14 cellular contexts compared by ENCODE assay signal in the genomic region with DNA sequence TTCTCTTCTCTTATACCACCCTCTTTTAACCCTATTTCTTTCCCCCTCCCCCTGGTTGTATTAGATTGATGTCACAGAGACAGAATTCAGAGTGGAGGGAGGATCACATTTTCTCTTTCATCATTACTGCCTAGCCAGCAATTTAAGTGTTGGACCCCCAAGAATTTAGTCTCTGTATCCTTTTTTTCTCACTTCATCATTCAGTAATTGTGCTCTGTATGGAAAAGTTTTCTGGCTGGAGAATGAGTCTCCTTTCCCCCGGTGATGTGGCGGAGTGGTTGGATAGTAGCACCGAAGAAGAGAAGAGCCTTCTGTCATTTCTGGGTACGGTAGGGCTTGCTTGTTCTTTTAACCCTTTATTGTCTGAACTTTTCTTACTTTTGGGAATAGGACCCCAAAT.
DNase-seq lines count a peak whose midpoint lies in the region; TF ChIP-seq lines count a peak whose summit lies in the region.
"Had no signal": no experiment of that assay in that cellular context is flagged by ENCODE, and none has a peak within 500 bp of the region (broad histone marks: within the 10 kb centered on the region; RNA-seq: fewer than 3 reads in every experiment).

No MANE protein-coding gene starts in this region.

- H3K9me3 ChIP-seq in cardiac muscle cell (ENCODE audit: low read depth), result no peaks in the 10 kb centered on the region
- H3K9me3 ChIP-seq in esophagus muscularis mucosa, result no peaks in the 10 kb centered on the region
- no peaks in the 10 kb centered on the region for H3K9me3 ChIP-seq in muscle layer of colon (ENCODE audit: low read length)
- no peaks in the 10 kb centered on the region for H3K9me3 ChIP-seq in tibial nerve
- H3K9me3 ChIP-seq: upper lobe of left lung had no signal

- no peaks in the 10 kb centered on the region for H3K27me3 ChIP-seq in cardiac muscle cell
- H3K27me3 ChIP-seq in esophagus muscularis mucosa, result no peaks in the 10 kb centered on the region
- no peaks in the 10 kb centered on the region for H3K27me3 ChIP-seq in muscle layer of colon (ENCODE audit: control insufficient read depth in 1 of 2, insufficient read depth in 2 of 2, low read length in 2 of 2)
- no peaks in the 10 kb centered on the region for H3K27me3 ChIP-seq in tibial nerve
- H3K27me3 ChIP-seq: upper lobe of left lung had no signal

- intact Hi-C loops in cardiac septum (cut with DNase I), result no loop called here
- intact Hi-C loops in esophagus muscularis mucosa (cut with DNase I), result no loop called here

- 16% methylated on average over 4 of the region's 4 CpGs for WGBS in esophagus muscularis mucosa
- 10 to 12% methylated on average over 4 of the region's 4 CpGs for WGBS in tibial nerve, 2 donors

- H3K9ac ChIP-seq in muscle layer of colon (ENCODE audit: low read length), result peak overlapping the region; percentile 42

- H3K4me3 ChIP-seq in cardiac muscle cell, result peak overlapping the region; percentile 21
- peak overlapping the region; percentile 31 to 47 (median 35) for H3K4me3 ChIP-seq in esophagus muscularis mucosa
- peak overlapping the region; percentile 7 to 55 for H3K4me3 ChIP-seq in muscle layer of colon (ENCODE audit: low read depth in 1 of 2, low read length in 2 of 2)
- peak overlapping the region in 3 of 4 donors; percentile 1 to 39 (median 28) for H3K4me3 ChIP-seq in tibial nerve

- H3K36me3 ChIP-seq in cardiac muscle cell, result no peaks in the 10 kb centered on the region
- no peaks in the 10 kb centered on the region for H3K36me3 ChIP-seq in esophagus muscularis mucosa
- H3K36me3 ChIP-seq in muscle layer of colon (ENCODE audit: insufficient read depth, low read length), result no peaks in the 10 kb centered on the region
- peaks cover 0 to 5% (median 0%) of the 10 kb centered on the region in 3 donors for H3K36me3 ChIP-seq in tibial nerve
- H3K36me3 ChIP-seq: upper lobe of left lung had no signal

- DNase-seq in cardiac muscle cell (ENCODE audit: low read depth in 1 of 2, low spot score in 1 of 2) (peak in 1 of 2 donors; percentile 9), cardiac septum (ENCODE audit: low spot score) (no peak), esophagus muscularis mucosa (ENCODE audit: extremely low spot score) (no peak), tibial nerve (ENCODE audit: low spot score in 2 of 2) (no peak), mesenteric fat pad (ENCODE audit: low spot score) (no peak), LoVo (ENCODE audit: low spot score) (no peak)
- DNase-seq in stimulated activated naive CD4-positive, alpha-beta T cell treated with Interleukin-2 at 50 U/mL for 16 hours (lab: John Stamatoyannopoulos, UW), result no peak
- DNase-seq: activated CD8-positive, alpha-beta memory T cell treated with anti-CD3 and anti-CD28 coated beads for 24 hours; activated naive CD4-positive, alpha-beta T cell treated with anti-CD3 and anti-CD28 coated beads, Interleukin-2, amount 50 U/mL, for 16 hours; H7; NCI-H1694 treated with DMSO at 0.1 percent for 48 hours; NK-92 treated with Interleukin-12 subunit alpha and Interleukin-12 subunit beta, amount 100 ng/mL, for 24 hours; upper lobe of left lung had no signal

- H3K4me1 ChIP-seq in cardiac muscle cell (ENCODE audit: low read depth) (peaks cover 52% of the 10 kb centered on the region), esophagus muscularis mucosa (peaks cover 15 to 23% (median 18%) of the 10 kb centered on the region in 4 donors), muscle layer of colon (ENCODE audit: insufficient read depth, low read length) (peaks cover 11% of the 10 kb centered on the region), tibial nerve (peaks cover 0 to 16% (median 0%) of the 10 kb centered on the region in 4 donors)

- H3K27ac ChIP-seq in cardiac muscle cell (no peak overlapping the region), esophagus muscularis mucosa (replicated peaks in 1 of 4) (no peak overlapping the region), muscle layer of colon (ENCODE audit: low read depth, low read length) (no peak overlapping the region), tibial nerve (peak overlapping the region in 2 of 4 donors; percentile 51 to 64)
- H3K27ac ChIP-seq: upper lobe of left lung had no signal

- TF ChIP-seq POLR2A in esophagus muscularis mucosa (IDR thresholded peaks at IDR 0.05; ENCODE audit: low read depth) (no peak), tibial nerve (IDR thresholded peaks at IDR 0.05) (no peak)

- TF ChIP-seq CTCF in cardiac muscle cell (IDR thresholded peaks at IDR 0.05; ENCODE audit: low read depth, low read length), result no peak
- no peak for TF ChIP-seq CTCF in esophagus muscularis mucosa (IDR thresholded peaks at IDR 0.05)
- no peak for TF ChIP-seq CTCF in tibial nerve (IDR thresholded peaks at IDR 0.05)

- TF ChIP-seq EP300 in esophagus muscularis mucosa (IDR thresholded peaks at IDR 0.05), result no peak
- TF ChIP-seq EP300 in tibial nerve (IDR thresholded peaks at IDR 0.05), result no peak
